1 cellular context compared by ENCODE assay signal in genomic region chr10:112379635-112380296, GRCh38.
TF ChIP-seq lines count a peak whose summit lies in the region.

No MANE protein-coding gene starts in this region.

TF ChIP-seq in HepG2, 621 proteins besides CTCF, POLR2A, EP300 and RAD21 (continued from another document and continues in another):
- peak; percentile 40; the same call in 1 of the 2 replicates for TF ChIP-seq SKIL (CRISPR knock-in tag; IDR thresholded peaks at IDR 0.05; ENCODE audit: borderline replicate concordance)
- peak; percentile 35; the same call in 1 of the 2 replicates for TF ChIP-seq MAFF (IDR thresholded peaks at IDR 0.05; ENCODE audit: low read depth, low read length)
- TF ChIP-seq ZNF30 (CRISPR knock-in tag; IDR thresholded peaks at IDR 0.05): no peak
- no peak for TF ChIP-seq ZNF770 (CRISPR knock-in tag; IDR thresholded peaks at IDR 0.05)
- TF ChIP-seq ZNF720 (CRISPR knock-in tag; IDR thresholded peaks at IDR 0.05): no peak
- TF ChIP-seq ZNF574 (CRISPR knock-in tag; IDR thresholded peaks at IDR 0.05): no peak
- peak; percentile 63 for TF ChIP-seq TCF7 (IDR thresholded peaks at IDR 0.05; ENCODE audit: low read depth)
- no peak for TF ChIP-seq KIAA2018 (CRISPR knock-in tag; IDR thresholded peaks at IDR 0.05; ENCODE audit: borderline replicate concordance)
- TF ChIP-seq MBNL3 (CRISPR knock-in tag; conservative IDR thresholded peaks at IDR 0.05): no peak
- peak; percentile 65 for TF ChIP-seq NCOA2 (CRISPR knock-in tag; IDR thresholded peaks at IDR 0.05)
- TF ChIP-seq ZNF614 (CRISPR knock-in tag; IDR thresholded peaks at IDR 0.05; ENCODE audit: borderline replicate concordance): 0 out of 2 replicates have a peak, but pooled peaks have one; percentile 36
- TF ChIP-seq SNRNP70 (IDR thresholded peaks at IDR 0.05; ENCODE audit: low read depth, low read length): no peak
- TF ChIP-seq ZNF567 (CRISPR knock-in tag; IDR thresholded peaks at IDR 0.05; ENCODE audit: borderline replicate concordance): no peak
- TF ChIP-seq CEBPB (IDR thresholded peaks at IDR 0.05; ENCODE audit: borderline replicate concordance, low read depth, low read length): 0 out of 2 replicates have a peak, but pooled peaks have one; percentile 33
- peak; percentile 86 for TF ChIP-seq HNF4A (CRISPR knock-in tag; IDR thresholded peaks at IDR 0.05)
- TF ChIP-seq, protein P1, sequence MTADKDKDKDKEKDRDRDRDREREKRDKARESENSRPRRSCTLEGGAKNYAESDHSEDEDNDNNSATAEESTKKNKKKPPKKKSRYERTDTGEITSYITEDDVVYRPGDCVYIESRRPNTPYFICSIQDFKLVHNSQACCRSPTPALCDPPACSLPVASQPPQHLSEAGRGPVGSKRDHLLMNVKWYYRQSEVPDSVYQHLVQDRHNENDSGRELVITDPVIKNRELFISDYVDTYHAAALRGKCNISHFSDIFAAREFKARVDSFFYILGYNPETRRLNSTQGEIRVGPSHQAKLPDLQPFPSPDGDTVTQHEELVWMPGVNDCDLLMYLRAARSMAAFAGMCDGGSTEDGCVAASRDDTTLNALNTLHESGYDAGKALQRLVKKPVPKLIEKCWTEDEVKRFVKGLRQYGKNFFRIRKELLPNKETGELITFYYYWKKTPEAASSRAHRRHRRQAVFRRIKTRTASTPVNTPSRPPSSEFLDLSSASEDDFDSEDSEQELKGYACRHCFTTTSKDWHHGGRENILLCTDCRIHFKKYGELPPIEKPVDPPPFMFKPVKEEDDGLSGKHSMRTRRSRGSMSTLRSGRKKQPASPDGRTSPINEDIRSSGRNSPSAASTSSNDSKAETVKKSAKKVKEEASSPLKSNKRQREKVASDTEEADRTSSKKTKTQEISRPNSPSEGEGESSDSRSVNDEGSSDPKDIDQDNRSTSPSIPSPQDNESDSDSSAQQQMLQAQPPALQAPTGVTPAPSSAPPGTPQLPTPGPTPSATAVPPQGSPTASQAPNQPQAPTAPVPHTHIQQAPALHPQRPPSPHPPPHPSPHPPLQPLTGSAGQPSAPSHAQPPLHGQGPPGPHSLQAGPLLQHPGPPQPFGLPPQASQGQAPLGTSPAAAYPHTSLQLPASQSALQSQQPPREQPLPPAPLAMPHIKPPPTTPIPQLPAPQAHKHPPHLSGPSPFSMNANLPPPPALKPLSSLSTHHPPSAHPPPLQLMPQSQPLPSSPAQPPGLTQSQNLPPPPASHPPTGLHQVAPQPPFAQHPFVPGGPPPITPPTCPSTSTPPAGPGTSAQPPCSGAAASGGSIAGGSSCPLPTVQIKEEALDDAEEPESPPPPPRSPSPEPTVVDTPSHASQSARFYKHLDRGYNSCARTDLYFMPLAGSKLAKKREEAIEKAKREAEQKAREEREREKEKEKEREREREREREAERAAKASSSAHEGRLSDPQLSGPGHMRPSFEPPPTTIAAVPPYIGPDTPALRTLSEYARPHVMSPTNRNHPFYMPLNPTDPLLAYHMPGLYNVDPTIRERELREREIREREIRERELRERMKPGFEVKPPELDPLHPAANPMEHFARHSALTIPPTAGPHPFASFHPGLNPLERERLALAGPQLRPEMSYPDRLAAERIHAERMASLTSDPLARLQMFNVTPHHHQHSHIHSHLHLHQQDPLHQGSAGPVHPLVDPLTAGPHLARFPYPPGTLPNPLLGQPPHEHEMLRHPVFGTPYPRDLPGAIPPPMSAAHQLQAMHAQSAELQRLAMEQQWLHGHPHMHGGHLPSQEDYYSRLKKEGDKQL (CRISPR knock-in tag; IDR thresholded peaks at IDR 0.05; ENCODE audit: low read depth): 0 out of 2 replicates have a peak, but pooled peaks have one; percentile 18
- TF ChIP-seq EED (CRISPR knock-in tag; IDR thresholded peaks at IDR 0.05): no peak
- TF ChIP-seq NR2F1 (CRISPR knock-in tag; IDR thresholded peaks at IDR 0.05): peak; percentile 61 to 86
- TF ChIP-seq SKI (IDR thresholded peaks at IDR 0.05; ENCODE audit: partially characterized antibody): no peak
- no peak for TF ChIP-seq NR1H2 (CRISPR knock-in tag; IDR thresholded peaks at IDR 0.05; ENCODE audit: borderline replicate concordance, low read depth)
- TF ChIP-seq ZBED4 (CRISPR knock-in tag; IDR thresholded peaks at IDR 0.05; ENCODE audit: borderline replicate concordance): no peak
- no peak for TF ChIP-seq ZNF510 (CRISPR knock-in tag; IDR thresholded peaks at IDR 0.05; ENCODE audit: low read depth)
- no peak for TF ChIP-seq CBX2 (IDR thresholded peaks at IDR 0.05; ENCODE audit: low read depth, low read length)
- no peak for TF ChIP-seq CBX2 (CRISPR knock-in tag; IDR thresholded peaks at IDR 0.05; ENCODE audit: low read depth)
- TF ChIP-seq KAT8 (CRISPR knock-in tag; IDR thresholded peaks at IDR 0.05): 0 out of 2 replicates have a peak, but pooled peaks have one; percentile 22
- TF ChIP-seq TEAD3 (CRISPR knock-in tag; optimal IDR thresholded peaks at IDR 0.05; ENCODE audit: borderline replicate concordance): peak; percentile 29
- TF ChIP-seq CREB1 (IDR thresholded peaks at IDR 0.05): peak; percentile 52
- peak; percentile 48; the same call in 1 of the 2 replicates for TF ChIP-seq CREB1 (CRISPR knock-in tag; IDR thresholded peaks at IDR 0.05)
- no peak for TF ChIP-seq CHD2 (IDR thresholded peaks at IDR 0.05; ENCODE audit: low read depth, low read length)
- peak; percentile 35; the same call in 1 of the 2 replicates for TF ChIP-seq HMG20A (CRISPR knock-in tag; IDR thresholded peaks at IDR 0.05; ENCODE audit: borderline replicate concordance)
- no peak for TF ChIP-seq ZNF75D (CRISPR knock-in tag; IDR thresholded peaks at IDR 0.05; ENCODE audit: borderline replicate concordance)
- no peak for TF ChIP-seq KLF9 (CRISPR knock-in tag; IDR thresholded peaks at IDR 0.05; ENCODE audit: low read depth)
- TF ChIP-seq ASH2L (IDR thresholded peaks at IDR 0.05; ENCODE audit: insufficient read length, low read depth, low read length): peak; percentile 22
